In the genomic region with DNA sequence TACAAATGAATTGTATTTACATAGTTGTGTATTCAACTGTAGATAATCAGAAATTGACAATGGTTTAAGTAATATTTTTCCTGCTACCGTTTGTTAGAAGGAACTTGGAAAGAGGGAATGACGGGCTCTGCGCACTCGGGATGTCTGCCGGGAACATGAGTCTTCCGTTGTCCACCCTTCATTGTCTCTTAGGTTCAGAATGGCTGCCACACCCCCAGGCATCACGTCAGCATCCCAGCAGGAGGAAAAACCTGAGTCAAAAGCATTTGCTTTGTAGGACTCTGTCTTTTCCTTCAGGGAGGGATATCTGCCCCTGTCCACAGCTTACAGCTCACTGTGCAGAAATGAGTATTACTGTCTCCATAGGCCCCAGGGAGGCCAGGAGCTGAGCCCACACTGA, we compare ENCODE assay signal across 39 cellular contexts.
"Had no signal": no experiment of that assay in that cellular context is flagged by ENCODE, and none has a peak within 500 bp of the region (broad histone marks: within the 10 kb centered on the region; RNA-seq: fewer than 3 reads in every experiment).

No MANE protein-coding gene starts in this region.

- H3K36me3 Mint-ChIP-seq: activated CD4-positive, alpha-beta memory T cell treated with anti-CD3 and anti-CD28 coated beads for 36 hours; activated naive CD8-positive, alpha-beta T cell treated with anti-CD3 and anti-CD28 coated beads for 36 hours had no signal

- ATAC-seq: activated CD8-positive, alpha-beta T cell treated with anti-CD3 and anti-CD28 coated beads for 36 hours; activated naive CD4-positive, alpha-beta T cell treated with anti-CD3 and anti-CD28 coated beads, Interleukin-2, amount 50 U/mL, for 72 hours; activated T-cell treated with anti-CD3 and anti-CD28 coated beads, Interleukin-2, amount 50 U/mL, for 4 hours; activated T-cell treated with anti-CD3 and anti-CD28 coated beads, Interleukin-2, amount 50 U/mL, for 72 hours; activated T-helper 17 cell treated with anti-CD3 and anti-CD28 coated beads, Interleukin-2, amount 50 U/mL, for 72 hours; body of pancreas had no signal

- FAIRE-seq: astrocyte, TTC549 had no signal

- H3K27me3 ChIP-seq: adrenal gland, body of pancreas, brain microvascular endothelial cell, breast epithelium, cardiac muscle cell had no signal

- H3K27ac ChIP-seq: adrenal gland, body of pancreas, brain microvascular endothelial cell, breast epithelium, cardiac muscle cell, VCaP had no signal

- H3K9me3 ChIP-seq: adrenal gland, body of pancreas, breast epithelium had no signal

- H3K36me3 ChIP-seq: adrenal gland, brain microvascular endothelial cell, breast epithelium, cardiac muscle cell had no signal

- H3K4me1 ChIP-seq: adrenal gland, body of pancreas, breast epithelium had no signal

- H3K4me3 Mint-ChIP-seq: activated B cell treated with CpG ODN at 0.5 μM for 24 hours; activated CD4-positive, alpha-beta memory T cell treated with anti-CD3 and anti-CD28 coated beads for 36 hours; activated CD4-positive, alpha-beta T cell treated with anti-CD3 and anti-CD28 coated beads, Interleukin-2, amount 10 ng/mL, durations not matched to agents 24 days and 14 days; activated CD8-positive, alpha-beta T cell treated with anti-CD3 and anti-CD28 coated beads for 36 hours; activated naive CD4-positive, alpha-beta T cell treated with anti-CD3 and anti-CD28 coated beads for 36 hours; activated naive CD8-positive, alpha-beta T cell treated with anti-CD3 and anti-CD28 coated beads for 36 hours; activated T-cell treated with anti-CD3 and anti-CD28 coated beads, Interleukin-2, amount 50 U/mL, for 4 hours; activated T-cell treated with anti-CD3 and anti-CD28 coated beads, Interleukin-2, amount 50 U/mL, for 72 hours; activated T-helper 1 cell treated with anti-CD3 and anti-CD28 coated beads, Interleukin-12 subunit alpha, Interleukin-12 subunit beta, Interleukin-2, Interleukin-4 antibody, amounts not matched to agents 30 ng/mL and 10 ng/mL and 1 ng/mL, durations not matched to agents 14 hours and 24 hours and 36 hours; activated T-helper 17 cell treated with anti-CD3 and anti-CD28 coated beads, Interleukin-2, amount 50 U/mL, for 72 hours; central memory CD8-positive, alpha-beta T cell; T-helper 1 cell treated with Interleukin-12 subunit alpha and Interleukin-12 subunit beta and Interleukin-4 antibody, amounts not matched to agents 30 μg/mL and 1 μg/mL, for 36 hours; T-helper 2 cell treated with Interferon-gamma antibody and Interleukin-4, amounts not matched to agents 5 μg/mL and 100 μg/mL, for 36 hours had no signal

- H3K4me3 ChIP-seq: adrenal gland, body of pancreas, breast epithelium, cardiac muscle cell had no signal

- H3K4me1 Mint-ChIP-seq: activated B cell treated with CpG ODN at 0.5 μM for 24 hours; activated CD4-positive, alpha-beta T cell treated with anti-CD3 and anti-CD28 coated beads, Interleukin-2, amount 10 ng/mL, durations not matched to agents 24 days and 14 days; activated naive CD8-positive, alpha-beta T cell treated with anti-CD3 and anti-CD28 coated beads for 36 hours; activated T-helper 17 cell treated with anti-CD3 and anti-CD28 coated beads, Interleukin-2, amount 50 U/mL, for 72 hours; central memory CD8-positive, alpha-beta T cell had no signal

- H3K27ac Mint-ChIP-seq: activated B cell treated with CpG ODN at 0.5 μM for 24 hours; activated CD4-positive, alpha-beta memory T cell treated with anti-CD3 and anti-CD28 coated beads for 36 hours; activated CD4-positive, alpha-beta T cell treated with anti-CD3 and anti-CD28 coated beads, Interleukin-2, amount 10 ng/mL, durations not matched to agents 24 days and 14 days; activated CD8-positive, alpha-beta T cell treated with anti-CD3 and anti-CD28 coated beads for 36 hours; activated naive CD4-positive, alpha-beta T cell treated with anti-CD3 and anti-CD28 coated beads for 36 hours; activated naive CD4-positive, alpha-beta T cell treated with anti-CD3 and anti-CD28 coated beads, Interleukin-2, amount 50 U/mL, for 72 hours; activated naive CD8-positive, alpha-beta T cell treated with anti-CD3 and anti-CD28 coated beads for 36 hours; activated T-cell treated with anti-CD3 and anti-CD28 coated beads, Interleukin-2, amount 50 U/mL, for 72 hours; activated T-helper 1 cell treated with anti-CD3 and anti-CD28 coated beads, Interleukin-12 subunit alpha, Interleukin-12 subunit beta, Interleukin-2, Interleukin-4 antibody, amounts not matched to agents 30 ng/mL and 10 ng/mL and 1 ng/mL, durations not matched to agents 14 hours and 24 hours and 36 hours; activated T-helper 17 cell treated with anti-CD3 and anti-CD28 coated beads, Interleukin-2, amount 50 U/mL, for 72 hours; T-helper 1 cell treated with Interleukin-12 subunit alpha and Interleukin-12 subunit beta and Interleukin-4 antibody, amounts not matched to agents 30 μg/mL and 1 μg/mL, for 36 hours; T-helper 2 cell treated with Interferon-gamma antibody and Interleukin-4, amounts not matched to agents 5 μg/mL and 100 μg/mL, for 36 hours had no signal

- H3K9me3 Mint-ChIP-seq: activated B cell treated with CpG ODN at 0.5 μM for 24 hours; activated CD4-positive, alpha-beta memory T cell treated with anti-CD3 and anti-CD28 coated beads for 36 hours; activated CD8-positive, alpha-beta T cell treated with anti-CD3 and anti-CD28 coated beads for 36 hours; activated naive CD4-positive, alpha-beta T cell treated with anti-CD3 and anti-CD28 coated beads for 36 hours; activated naive CD8-positive, alpha-beta T cell treated with anti-CD3 and anti-CD28 coated beads for 36 hours; activated T-cell treated with anti-CD3 and anti-CD28 coated beads, Interleukin-2, amount 50 U/mL, for 4 hours; activated T-helper 1 cell treated with anti-CD3 and anti-CD28 coated beads, Interleukin-12 subunit alpha, Interleukin-12 subunit beta, Interleukin-2, Interleukin-4 antibody, amounts not matched to agents 30 ng/mL and 10 ng/mL and 1 ng/mL, durations not matched to agents 14 hours and 24 hours and 36 hours; activated T-helper 17 cell treated with anti-CD3 and anti-CD28 coated beads, Interleukin-2, amount 50 U/mL, for 72 hours; central memory CD8-positive, alpha-beta T cell had no signal

- DNase-seq: activated B cell treated with CpG ODN at 0.5 μM for 24 hours; activated CD4-positive, alpha-beta memory T cell treated with anti-CD3 and anti-CD28 coated beads for 36 hours; activated CD4-positive, alpha-beta T cell treated with anti-CD3 and anti-CD28 coated beads for 4 hours; activated CD4-positive, alpha-beta T cell treated with anti-CD3 and anti-CD28 coated beads, Interleukin-2, amount 10 ng/mL, durations not matched to agents 24 days and 14 days; activated CD4-positive, alpha-beta T cell treated with anti-CD3 and anti-CD28 coated beads, Interleukin-2, amount 50 U/mL, for 1 hour; activated CD4-positive, alpha-beta T cell treated with anti-CD3 and anti-CD28 coated beads, Interleukin-2, amount 50 U/mL, for 4 hours; activated CD4-positive, CD25-positive, alpha-beta regulatory T cell treated with anti-CD3 and anti-CD28 coated beads, Interleukin-2, amount 50 U/mL, for 72 hours; activated CD8-positive, alpha-beta memory T cell treated with anti-CD3 and anti-CD28 coated beads, Interleukin-2, amount 50 U/mL, for 4 hours; activated CD8-positive, alpha-beta T cell treated with anti-CD3 and anti-CD28 coated beads for 36 hours; activated effector memory CD4-positive, alpha-beta T cell treated with anti-CD3 and anti-CD28 coated beads, Interleukin-2, amount 50 U/mL, for 16 hours; activated gamma-delta T cell treated with Interleukin-2 at 50 U/mL for 16 hours; activated naive CD4-positive, alpha-beta T cell; activated naive CD4-positive, alpha-beta T cell treated with anti-CD3 and anti-CD28 coated beads for 36 hours; activated naive CD4-positive, alpha-beta T cell treated with anti-CD3 and anti-CD28 coated beads, Interleukin-2, amount 50 U/mL, for 16 hours; activated naive CD8-positive, alpha-beta T cell treated with anti-CD3 and anti-CD28 coated beads for 36 hours; activated T-cell treated with anti-CD3 and anti-CD28 coated beads for 4 hours; activated T-cell treated with anti-CD3 and anti-CD28 coated beads, Interleukin-2, amount 50 U/mL, for 1 hour; activated T-cell treated with anti-CD3 and anti-CD28 coated beads, Interleukin-2, amount 50 U/mL, for 4 hours; activated T-cell treated with anti-CD3 and anti-CD28 coated beads, Interleukin-2, amount 50 U/mL, for 72 hours; adrenal gland; amniotic stem cell; aorta; body of pancreas; brain microvascular endothelial cell; cerebellar nuclear complex; T-helper 1 cell; T-helper 2 cell; T-helper 9 cell had no signal
